ENCODE assay signal across 8 cellular contexts in genomic region chr1:94236630-94237290, GRCh38. TPM values are rescaled to one million over a fixed set of nuclear protein-coding genes. Genes with fewer than 3 reads are reported as not detected.
DNase-seq lines count a peak whose midpoint lies in the region; ATAC-seq and TF ChIP-seq lines count a peak whose summit lies in the region.

No MANE protein-coding gene starts in this region.

- H3K36me3 Mint-ChIP-seq in CD4-positive, alpha-beta memory T cell: no peaks in the 10 kb centered on the region
- H3K36me3 Mint-ChIP-seq in activated naive CD8-positive, alpha-beta T cell treated with anti-CD3 and anti-CD28 coated beads, Interleukin-2, amount 50 U/mL, for 24 hours (ENCODE audit: low read depth): peaks cover 2% of the 10 kb centered on the region

- H3K4me1 ChIP-seq in CD4-positive, alpha-beta memory T cell (ENCODE audit: insufficient read depth, low read length): peaks cover 10% of the 10 kb centered on the region
- peaks cover 2% of the 10 kb centered on the region for H3K4me1 ChIP-seq in right cardiac atrium (ENCODE audit: control insufficient read depth, insufficient read depth, low read length)
- H3K4me1 ChIP-seq in sigmoid colon: peaks cover 0 to 17% (median 9%) of the 10 kb centered on the region in 4 donors

- H3K27ac Mint-ChIP-seq in CD4-positive, alpha-beta memory T cell: no peak overlapping the region
- no peak overlapping the region for H3K27ac Mint-ChIP-seq in activated naive CD8-positive, alpha-beta T cell treated with anti-CD3 and anti-CD28 coated beads, Interleukin-2, amount 50 U/mL, for 24 hours

- H3K36me3 ChIP-seq in CD4-positive, alpha-beta memory T cell (ENCODE audit: insufficient read depth, low read length): no peaks in the 10 kb centered on the region
- H3K36me3 ChIP-seq in sigmoid colon: no peaks in the 10 kb centered on the region

- no peak for TF ChIP-seq EP300 in sigmoid colon (IDR thresholded peaks at IDR 0.05)

- H3K9me3 ChIP-seq in CD4-positive, alpha-beta memory T cell (ENCODE audit: control insufficient read depth in 1 of 2, low read length in 2 of 2): no peaks in the 10 kb centered on the region
- H3K9me3 ChIP-seq in right cardiac atrium (ENCODE audit: control insufficient read depth, low read length): no peaks in the 10 kb centered on the region
- H3K9me3 ChIP-seq in sigmoid colon: no peaks in the 10 kb centered on the region

- CTCF ChIA-PET in CD4-positive, alpha-beta memory T cell (lab: Charles Lee; ENCODE audit: partially characterized antibody): no interaction called here

- peaks cover 34% of the 10 kb centered on the region for H3K27me3 ChIP-seq in CD4-positive, alpha-beta memory T cell (ENCODE audit: insufficient read depth, low read length)
- H3K27me3 ChIP-seq in right cardiac atrium (ENCODE audit: control insufficient read depth, insufficient read depth): no peaks in the 10 kb centered on the region
- H3K27me3 ChIP-seq in sigmoid colon: no peaks in the 10 kb centered on the region

- peak overlapping the region; percentile 4 to 80 (median 72) for H3K4me3 Mint-ChIP-seq in CD4-positive, alpha-beta memory T cell
- peak overlapping the region; percentile 42 for H3K4me3 Mint-ChIP-seq in activated naive CD8-positive, alpha-beta T cell treated with anti-CD3 and anti-CD28 coated beads, Interleukin-2, amount 50 U/mL, for 24 hours

- peak in 2 of 4 experiments; percentile 17 to 18 for TF ChIP-seq CTCF in sigmoid colon (IDR thresholded peaks at IDR 0.05)

- peak overlapping the region in 1 of 2 donors; percentile 18 for H3K4me3 ChIP-seq in CD4-positive, alpha-beta memory T cell (ENCODE audit: low read length in 2 of 2)
- peak overlapping the region; percentile 35 for H3K4me3 ChIP-seq in Jurkat, Clone E6-1 (ENCODE audit: low read length)
- peak overlapping the region; percentile 68 for H3K4me3 ChIP-seq in right cardiac atrium (ENCODE audit: low read length)
- peak overlapping the region; percentile 68 to 96 (median 88) for H3K4me3 ChIP-seq in sigmoid colon

- under 1% methylated on average over 39 of the region's 39 CpGs for WGBS in right cardiac atrium
- WGBS in sigmoid colon, 2 donors: 1% methylated on average over 39 of the region's 39 CpGs

- H3K4me1 Mint-ChIP-seq in CD4-positive, alpha-beta memory T cell: peaks cover 6 to 21% (median 12%) of the 10 kb centered on the region in 4 donors
- H3K4me1 Mint-ChIP-seq in activated naive CD8-positive, alpha-beta T cell treated with anti-CD3 and anti-CD28 coated beads, Interleukin-2, amount 50 U/mL, for 24 hours: peaks cover 12% of the 10 kb centered on the region

- peaks cover 33 to 54% of the 10 kb centered on the region in 2 donors for H3K27me3 Mint-ChIP-seq in CD4-positive, alpha-beta memory T cell
- peaks cover 81% of the 10 kb centered on the region for H3K27me3 Mint-ChIP-seq in activated naive CD8-positive, alpha-beta T cell treated with anti-CD3 and anti-CD28 coated beads, Interleukin-2, amount 50 U/mL, for 24 hours

- ATAC-seq in GM19452 (IDR thresholded peaks at IDR 0.05; ENCODE audit: unreplicated experiment) (peak; percentile 26), right cardiac atrium (peak; percentile 76 to 77)
- no peak for ATAC-seq in activated naive CD8-positive, alpha-beta T cell treated with anti-CD3 and anti-CD28 coated beads, Interleukin-2, amount 50 U/mL, for 24 hours

- TF ChIP-seq POLR2A in sigmoid colon (IDR thresholded peaks at IDR 0.05): no peak

- intact Hi-C loops in CD4-positive, alpha-beta memory T cell (cut with micrococcal nuclease): no loop called here
- intact Hi-C loops in right cardiac atrium (cut with DNase I): loop anchor here (5.0 to 10.0 kb wide), 3 partner anchors 172 to 179 kb away; no protein-coding TSS in a partner anchor
- intact Hi-C loops in sigmoid colon (cut with DNase I): loop anchor here (2.0 to 10.0 kb wide), 4 partner anchors 91 to 392 kb away; partner anchors contain the start of gene ABCD3

- POLR2A ChIA-PET in CD4-positive, alpha-beta memory T cell (lab: Charles Lee; ENCODE audit: partially characterized antibody): no interaction called here

- peaks cover 2 to 13% (median 5%) of the 10 kb centered on the region in 8 donors for H3K9me3 Mint-ChIP-seq in CD4-positive, alpha-beta memory T cell
- H3K9me3 Mint-ChIP-seq in activated naive CD8-positive, alpha-beta T cell treated with anti-CD3 and anti-CD28 coated beads, Interleukin-2, amount 50 U/mL, for 24 hours: peaks cover 4% of the 10 kb centered on the region

- no peak overlapping the region for H3K27ac ChIP-seq in CD4-positive, alpha-beta memory T cell (ENCODE audit: low read depth, low read length)
- H3K27ac ChIP-seq in right cardiac atrium (ENCODE audit: low read length) (peak overlapping the region; percentile 68), sigmoid colon (peak overlapping the region; percentile 83 to 94 (median 88))

- peak in 1 of 5 donors; percentile 1 for DNase-seq in CD4-positive, alpha-beta memory T cell
- DNase-seq in Jurkat, Clone E6-1 (ENCODE audit: low read depth, low spot score): peak; percentile 5
- DNase-seq in activated naive CD8-positive, alpha-beta T cell treated with anti-CD3 and anti-CD28 coated beads, Interleukin-2, amount 50 U/mL, for 24 hours: peak; percentile 4
- DNase-seq in right cardiac atrium (peak in 2 of 3 donors; percentile 50 to 81), sigmoid colon (peak; percentile 70), NCI-H1930 (lab: John Stamatoyannopoulos, UW) (no peak), NCI-H446 treated with DMSO at 0.1 percent for 48 hours (lab: John Stamatoyannopoulos, UW) (no peak)

RNA-seq across cellular contexts. Expression of gene ARHGAP29, which starts 0.6 kb away (rescaled TPM):
- total RNA-seq in CD4-positive, alpha-beta memory T cell: not detected
- polyA plus RNA-seq in CD4-positive, alpha-beta memory T cell: not detected
- not detected for polyA plus RNA-seq in Jurkat, Clone E6-1 (2012; ENCODE audit: insufficient read depth, insufficient read length)
- total RNA-seq in right cardiac atrium (10 to 100 TPM; 22.1 to 31.1 (median 30.3) TPM), sigmoid colon (10 to 100 TPM; 23.2 to 48.2 (median 32.0) TPM)
- polyA plus RNA-seq in right cardiac atrium (11.0 TPM), sigmoid colon (1 to 10 TPM; 1.2 to 3.6 (median 3.1) TPM)

Comparison
In these comparisons a context has a peak if more than half of its experiments do, and no peak if none do; other contexts are left out.
1. DNase-seq: peak in Jurkat, Clone E6-1 (single experiment), activated naive CD8-positive, alpha-beta T cell treated with anti-CD3 and anti-CD28 coated beads, Interleukin-2, amount 50 U/mL, for 24 hours (single experiment), right cardiac atrium (2 of 3) and sigmoid colon (single experiment); none in NCI-H1930 (0 of 2) and NCI-H446 treated with DMSO at 0.1 percent for 48 hours (single experiment).
2. RNA of gene ARHGAP29, which starts 0.6 kb away (total RNA-seq): 23.2 to 48.2 TPM in sigmoid colon and 22.1 to 31.1 TPM in right cardiac atrium; not detected in CD4-positive, alpha-beta memory T cell; every median in the first group is over 10 times any median in the second.